8 cellular contexts compared by ENCODE assay signal in genomic region chr7:102494026-102494425, GRCh38. TPM values are rescaled to one million over a fixed set of nuclear protein-coding genes. Genes with fewer than 3 reads are reported as not detected.
DNase-seq lines count a peak whose midpoint lies in the region; ATAC-seq and TF ChIP-seq lines count a peak whose summit lies in the region.
"Not testable (repeated sequence)": the region's sequence is repeated elsewhere in the genome, so short reads cannot be mapped to it uniquely, and the experiment has no call there.

No MANE protein-coding gene starts in this region.

- H3K27me3 Mint-ChIP-seq in WTC11 (ENCODE audit: low read depth); effector memory CD8-positive, alpha-beta T cell; stimulated activated memory B cell treated with anti-CD40 and anti-IgM and Interleukin-4, amounts not matched to agents 10 μg/mL and 1 μg/mL and 100 μg/mL, for 72 hours: not testable (repeated sequence)

- not testable (repeated sequence) for H3K4me1 Mint-ChIP-seq in WTC11; effector memory CD8-positive, alpha-beta T cell (ENCODE audit: low read depth in 2 of 2); stimulated activated memory B cell treated with anti-CD40 and anti-IgM and Interleukin-4, amounts not matched to agents 10 μg/mL and 1 μg/mL and 100 μg/mL, for 72 hours

- H3K27ac Mint-ChIP-seq in WTC11; effector memory CD8-positive, alpha-beta T cell; stimulated activated memory B cell treated with anti-CD40 and anti-IgM and Interleukin-4, amounts not matched to agents 10 μg/mL and 1 μg/mL and 100 μg/mL, for 72 hours: not testable (repeated sequence)

- H3K27me3 ChIP-seq in BE2C, result not testable (repeated sequence)

- POLR2A ChIA-PET in WTC11 (lab: Charles Lee), result not testable (repeated sequence)

- not testable (repeated sequence) for H3K36me3 Mint-ChIP-seq in WTC11; effector memory CD8-positive, alpha-beta T cell (ENCODE audit: insufficient read depth); stimulated activated memory B cell treated with anti-CD40 and anti-IgM and Interleukin-4, amounts not matched to agents 10 μg/mL and 1 μg/mL and 100 μg/mL, for 72 hours

- not testable (repeated sequence) for H3K9me3 ChIP-seq in BE2C

- not testable (repeated sequence) for H3K4me3 Mint-ChIP-seq in WTC11; effector memory CD8-positive, alpha-beta T cell; stimulated activated memory B cell treated with anti-CD40 and anti-IgM and Interleukin-4, amounts not matched to agents 10 μg/mL and 1 μg/mL and 100 μg/mL, for 72 hours

- H3K9me3 Mint-ChIP-seq in WTC11; effector memory CD8-positive, alpha-beta T cell; stimulated activated memory B cell treated with anti-CD40 and anti-IgM and Interleukin-4, amounts not matched to agents 10 μg/mL and 1 μg/mL and 100 μg/mL, for 72 hours: not testable (repeated sequence)

- not testable (repeated sequence) for TF ChIP-seq CTCF in BE2C (IDR thresholded peaks at IDR 0.05; ENCODE audit: low read depth, low read length); WTC11 (IDR thresholded peaks at IDR 0.05)

- not testable (repeated sequence) for H3K36me3 ChIP-seq in BE2C

- not testable (repeated sequence) for H3K4me1 ChIP-seq in BE2C

- DNase-seq in BE2C (peak; percentile 3), WTC11 (ENCODE audit: low spot score) (peak; percentile 16), mesenteric fat pad (ENCODE audit: low spot score) (peak; percentile 11)
- DNase-seq in activated T-cell treated with anti-CD3 and anti-CD28 coated beads, Interleukin-2, amount 50 U/mL, for 1 hour, result peak; percentile 28
- DNase-seq in effector memory CD8-positive, alpha-beta T cell, result peak in 1 of 3 experiments; percentile 43

- ATAC-seq in GM21447 (IDR thresholded peaks at IDR 0.05; ENCODE audit: unreplicated experiment), result peak; percentile 0
- ATAC-seq in HG03095 (IDR thresholded peaks at IDR 0.05; ENCODE audit: unreplicated experiment), result peak; percentile 2
- ATAC-seq in WTC11, result not testable (repeated sequence)
- peak; percentile 2 for ATAC-seq in effector memory CD8-positive, alpha-beta T cell (replicated peaks)
- ATAC-seq in stimulated activated memory B cell treated with anti-CD40 and anti-IgM and Interleukin-4, amounts not matched to agents 10 μg/mL and 1 μg/mL and 100 μg/mL, for 72 hours, result peak; percentile 2

- not testable (repeated sequence) for H3K4me3 ChIP-seq in BE2C (ENCODE audit: low read depth, low read length)

- CTCF ChIA-PET in WTC11 (lab: Charles Lee), result not testable (repeated sequence)

RNA-seq across cellular contexts. Expression of gene POLR2J, which starts 15.3 kb away (rescaled TPM):
- 125 TPM for polyA plus RNA-seq in BE2C (2012; ENCODE audit: insufficient read depth, insufficient read length, low read depth)
- total RNA-seq in WTC11 (2021) (45.9 to 51.7 TPM (median 50.5 TPM) in 3 replicates), mesenteric fat pad (43.6 TPM)

RNA-seq across cellular contexts. Expression of gene RASA4B, which starts 23.6 kb away (rescaled TPM):
- 2.4 TPM for polyA plus RNA-seq in BE2C (2012; ENCODE audit: insufficient read depth, insufficient read length, low read depth)
- total RNA-seq in WTC11 (2021), result 3.6 to 6.2 TPM (median 3.9 TPM) in 3 replicates
- total RNA-seq in mesenteric fat pad, result 16.3 TPM

RNA-seq across cellular contexts. Expression of gene LRWD1, which starts 29.2 kb away (rescaled TPM):
- polyA plus RNA-seq in BE2C (2012; ENCODE audit: insufficient read depth, insufficient read length, low read depth), result 102 TPM
- total RNA-seq in WTC11 (2021) (37.4 to 41.7 TPM (median 39.6 TPM) in 3 replicates), mesenteric fat pad (14.8 TPM)

RNA-seq across cellular contexts. Expression of gene ALKBH4, which starts 29.4 kb away (rescaled TPM):
- polyA plus RNA-seq in BE2C (2012; ENCODE audit: insufficient read depth, insufficient read length, low read depth), result 41.7 TPM
- total RNA-seq in WTC11 (2021) (20.4 to 24.8 TPM (median 22.9 TPM) in 3 replicates), mesenteric fat pad (7.0 TPM)

RNA-seq across cellular contexts. Expression of gene UPK3BL2, which starts 49.5 kb away (rescaled TPM):
- polyA plus RNA-seq in BE2C (2012; ENCODE audit: insufficient read depth, insufficient read length, low read depth), result 10.2 TPM
- total RNA-seq in WTC11 (2021) (9.0 to 11.2 TPM (median 10.5 TPM) in 3 replicates), mesenteric fat pad (9.9 TPM)
